27 cellular contexts compared by ENCODE assay signal in the genomic region with DNA sequence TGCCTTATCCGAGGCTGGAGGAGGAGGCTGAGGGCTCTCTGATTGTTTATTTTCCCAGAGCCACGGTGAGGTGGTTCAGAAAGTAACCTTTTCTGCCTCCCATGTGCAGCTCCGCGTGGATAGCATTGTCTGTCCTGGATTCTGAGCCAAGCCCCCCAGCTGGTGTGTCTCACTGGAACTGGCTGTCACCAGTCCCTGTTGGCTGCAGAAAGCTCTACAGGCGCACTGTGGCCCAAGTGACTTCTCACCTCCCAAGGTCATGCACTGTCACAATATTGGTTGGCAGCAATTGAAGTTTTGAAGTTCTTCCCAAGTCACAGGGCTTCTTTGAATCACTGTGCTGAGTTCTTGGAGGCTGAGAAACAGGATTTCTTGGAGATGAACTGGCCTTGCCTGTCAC. TPM values are rescaled to one million over a fixed set of nuclear protein-coding genes. Genes with fewer than 3 reads are reported as not detected.
DNase-seq lines count a peak whose midpoint lies in the region; ATAC-seq and TF ChIP-seq lines count a peak whose summit lies in the region.
"Had no signal": no experiment of that assay in that cellular context is flagged by ENCODE, and none has a peak within 500 bp of the region (broad histone marks: within the 10 kb centered on the region; RNA-seq: fewer than 3 reads in every experiment).

No MANE protein-coding gene starts in this region.

- H3K27ac ChIP-seq in heart left ventricle (peak overlapping the region in 8 of 12 donors; percentile 6 to 55 (median 31)), liver (ENCODE audit: low read depth in 1 of 2, low read length in 2 of 2) (no peak overlapping the region), sigmoid colon (peak overlapping the region; percentile 38 to 60 (median 46))
- H3K27ac ChIP-seq: foreskin keratinocyte, hepatocyte had no signal

- intact Hi-C loops in heart left ventricle (cut with DNase I) (no loop called here), sigmoid colon (cut with DNase I) (no loop called here)

- no peak for TF ChIP-seq EP300 in sigmoid colon (IDR thresholded peaks at IDR 0.05)

- 27 to 29% (median 27%) methylated on average over 5 of the region's 5 CpGs; no CpG with 5 or more reads in 1 of the 4 donors for WGBS in heart left ventricle, 4 donors
- 67% methylated on average over 5 of the region's 5 CpGs for WGBS in liver
- 79 to 81% methylated on average over 5 of the region's 5 CpGs for WGBS in sigmoid colon, 2 donors

- TF ChIP-seq CTCF in heart left ventricle (IDR thresholded peaks at IDR 0.05) = no peak
- TF ChIP-seq CTCF in liver (IDR thresholded peaks at IDR 0.05; ENCODE audit: low read depth, low read length, missing input control) = no peak
- no peak for TF ChIP-seq CTCF in sigmoid colon (IDR thresholded peaks at IDR 0.05)

- H3K27me3 ChIP-seq in heart left ventricle (no peaks in the 10 kb centered on the region), liver (ENCODE audit: control insufficient read depth in 4 of 4, insufficient read depth in 4 of 4, low read length in 3 of 4) (no peaks in the 10 kb centered on the region), sigmoid colon (no peaks in the 10 kb centered on the region)

- H3K4me1 ChIP-seq in heart left ventricle = peaks cover 0 to 17% (median 6%) of the 10 kb centered on the region in 12 donors
- peaks cover 0 to 2% (median 0%) of the 10 kb centered on the region in 4 donors for H3K4me1 ChIP-seq in liver (ENCODE audit: control insufficient read depth in 4 of 4, insufficient read depth in 4 of 4, low read length in 3 of 4)
- no peaks in the 10 kb centered on the region for H3K4me1 ChIP-seq in sigmoid colon
- H3K4me1 ChIP-seq: foreskin keratinocyte had no signal

- TF ChIP-seq POLR2A in heart left ventricle (IDR thresholded peaks at IDR 0.05) (no peak), sigmoid colon (IDR thresholded peaks at IDR 0.05) (no peak)

- H3K36me3 ChIP-seq in heart left ventricle = no peaks in the 10 kb centered on the region
- no peaks in the 10 kb centered on the region for H3K36me3 ChIP-seq in liver (ENCODE audit: control insufficient read depth in 4 of 4, insufficient read depth in 3 of 4, low read depth in 1 of 4, low read length in 3 of 4)
- no peaks in the 10 kb centered on the region for H3K36me3 ChIP-seq in sigmoid colon
- H3K36me3 ChIP-seq: esophagus squamous epithelium had no signal

- peaks cover 0 to 6% (median 0%) of the 10 kb centered on the region in 12 donors for H3K9me3 ChIP-seq in heart left ventricle
- H3K9me3 ChIP-seq in liver (ENCODE audit: control insufficient read depth in 4 of 4, low read length in 3 of 4) = no peaks in the 10 kb centered on the region
- no peaks in the 10 kb centered on the region for H3K9me3 ChIP-seq in sigmoid colon
- H3K9me3 ChIP-seq: esophagus squamous epithelium had no signal

- ATAC-seq in heart left ventricle = peak; percentile 69 to 86 (median 82)
- ATAC-seq: foreskin keratinocyte, HCT116, T-cell, WTC11 had no signal

- H3K4me3 ChIP-seq in heart left ventricle = no peak overlapping the region
- no peak overlapping the region for H3K4me3 ChIP-seq in liver (ENCODE audit: low read depth in 1 of 3, low read length in 3 of 3)
- H3K4me3 ChIP-seq in sigmoid colon = no peak overlapping the region
- H3K4me3 ChIP-seq: esophagus squamous epithelium, hepatocyte had no signal

- H3K9ac ChIP-seq in liver (ENCODE audit: low read depth in 1 of 2, low read length in 2 of 2) = peak overlapping the region in 1 of 2 donors; percentile 19

- TF ChIP-seq RAD21 in liver (IDR thresholded peaks at IDR 0.05) = no peak

- DNase-seq in NCI-H2029 (lab: John Stamatoyannopoulos, UW) (peak; percentile 95), heart left ventricle (peak in 4 of 5 donors; percentile 48 to 73 (median 60)), sigmoid colon (peak; percentile 88), superior temporal gyrus (ENCODE audit: extremely low spot score) (no peak), NCI-H1436 (lab: John Stamatoyannopoulos, UW) (no peak), GOT3 (lab: John Stamatoyannopoulos, UW) (no peak), globus pallidus (ENCODE audit: low spot score) (no peak)
- DNase-seq: activated CD4-positive, alpha-beta T cell treated with anti-CD3 and anti-CD28 coated beads, Interleukin-2, amount 10 ng/mL, durations not matched to agents 7 days and 5 days; activated effector memory CD4-positive, alpha-beta T cell treated with Interleukin-2 at 50 U/mL for 16 hours; activated naive CD8-positive, alpha-beta T cell treated with anti-CD3 and anti-CD28 coated beads, Interleukin-2, amount 10 ng/mL, durations not matched to agents 7 days and 5 days; DND-41; esophagus squamous epithelium; foreskin keratinocyte; GF-D8; MV-4-11; NCI-H2171; NCI-H510A; RPMI8226; stimulated activated CD4-positive, alpha-beta T cell treated with anti-CD3 and anti-CD28 coated beads, Interleukin-15, amount 100 ng/mL, for 24 hours; stimulated activated CD4-positive, alpha-beta T cell treated with anti-CD3 and anti-CD28 coated beads, Interleukin-4, amount 100 ng/mL, for 4 hours; T-cell had no signal

TF ChIP-seq in liver, 16 proteins besides CTCF, POLR2A, EP300 and RAD21:
- TF ChIP-seq TAF1 (conservative IDR thresholded peaks at IDR 0.05) (no peak), EGR1 (IDR thresholded peaks at IDR 0.05; ENCODE audit: low read depth in 2 of 2) (no peak), YY1 (IDR thresholded peaks at IDR 0.05) (no peak), NR2F2 (IDR thresholded peaks at IDR 0.05) (peak; percentile 96), HNF4A (conservative IDR thresholded peaks at IDR 0.05) (no peak), HNF4G (IDR thresholded peaks at IDR 0.05) (no peak)
- TF ChIP-seq, protein P1, sequence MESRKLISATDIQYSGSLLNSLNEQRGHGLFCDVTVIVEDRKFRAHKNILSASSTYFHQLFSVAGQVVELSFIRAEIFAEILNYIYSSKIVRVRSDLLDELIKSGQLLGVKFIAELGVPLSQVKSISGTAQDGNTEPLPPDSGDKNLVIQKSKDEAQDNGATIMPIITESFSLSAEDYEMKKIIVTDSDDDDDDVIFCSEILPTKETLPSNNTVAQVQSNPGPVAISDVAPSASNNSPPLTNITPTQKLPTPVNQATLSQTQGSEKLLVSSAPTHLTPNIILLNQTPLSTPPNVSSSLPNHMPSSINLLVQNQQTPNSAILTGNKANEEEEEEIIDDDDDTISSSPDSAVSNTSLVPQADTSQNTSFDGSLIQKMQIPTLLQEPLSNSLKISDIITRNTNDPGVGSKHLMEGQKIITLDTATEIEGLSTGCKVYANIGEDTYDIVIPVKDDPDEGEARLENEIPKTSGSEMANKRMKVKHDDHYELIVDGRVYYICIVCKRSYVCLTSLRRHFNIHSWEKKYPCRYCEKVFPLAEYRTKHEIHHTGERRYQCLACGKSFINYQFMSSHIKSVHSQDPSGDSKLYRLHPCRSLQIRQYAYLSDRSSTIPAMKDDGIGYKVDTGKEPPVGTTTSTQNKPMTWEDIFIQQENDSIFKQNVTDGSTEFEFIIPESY (IDR thresholded peaks at IDR 0.05) = no peak
TF ChIP-seq in liver: peak in this region for 1.

RNA-seq across cellular contexts. Expression of a gene that starts 8.2 kb away (rescaled TPM):
- total RNA-seq in heart left ventricle (1 to 10 TPM in 3 of 9 donors, under 1 TPM in 5, not detected in 1; 0.22 to 2.4 (median 0.78) TPM), liver (not detected), sigmoid colon (1 to 10 TPM in 2 of 4 donors, under 1 TPM in 2; 0.27 to 3.2 (median 0.99) TPM)
- polyA plus RNA-seq in heart left ventricle (under 1 TPM in 1 of 2 donors, not detected in 1; 0.43 TPM), liver (not detected), sigmoid colon (under 1 TPM in 2 of 3 donors, not detected in 1; 0.60 to 0.79 TPM)
- total RNA-seq: activated CD4-positive, alpha-beta T cell treated with anti-CD3 and anti-CD28 coated beads, Interleukin-2, amount 10 ng/mL, durations not matched to agents 7 days and 5 days; foreskin keratinocyte; SK-MEL-5 had no signal
- polyA plus RNA-seq: CD14-positive monocyte, foreskin keratinocyte had no signal

Comparison
In these comparisons a context has a peak if more than half of its experiments do, and no peak if none do; other contexts are left out.
1. DNase-seq: peak in NCI-H2029 (single experiment), heart left ventricle (4 of 5) and sigmoid colon (single experiment); none in superior temporal gyrus (single experiment), NCI-H1436 (single experiment), GOT3 (single experiment) and globus pallidus (single experiment).
2. H3K27ac ChIP-seq: peak in heart left ventricle (8 of 12) and sigmoid colon (4 of 4); none in liver (0 of 2).